Comparison of ENCODE assay signal across 3 cellular contexts in genomic region chr20:59393142-59393541, GRCh38.
TF ChIP-seq lines count a peak whose summit lies in the region.

No MANE protein-coding gene starts in this region.

TF ChIP-seq in HepG2, 621 proteins besides CTCF, POLR2A, EP300 and RAD21 (continues in another document):
- TF ChIP-seq ZNF382 (CRISPR knock-in tag; IDR thresholded peaks at IDR 0.05; ENCODE audit: borderline replicate concordance) = no peak
- no peak for TF ChIP-seq RARA (CRISPR knock-in tag; IDR thresholded peaks at IDR 0.05)
- TF ChIP-seq ATF3 (CRISPR knock-in tag; IDR thresholded peaks at IDR 0.05) = no peak
- TF ChIP-seq USF2 (IDR thresholded peaks at IDR 0.05; ENCODE audit: low read depth, low read length) = no peak
- TF ChIP-seq USF2 (CRISPR knock-in tag; IDR thresholded peaks at IDR 0.05; ENCODE audit: borderline replicate concordance) = no peak
- TF ChIP-seq IRF9 (CRISPR knock-in tag; IDR thresholded peaks at IDR 0.05; ENCODE audit: borderline replicate concordance) = no peak
- TF ChIP-seq DDIT3 (CRISPR knock-in tag; IDR thresholded peaks at IDR 0.05) = no peak
- no peak for TF ChIP-seq ZNF280B (CRISPR knock-in tag; IDR thresholded peaks at IDR 0.05; ENCODE audit: borderline replicate concordance)
- no peak for TF ChIP-seq AGO2 (optimal IDR thresholded peaks at IDR 0.05; ENCODE audit: low read depth, low read length)
- no peak for TF ChIP-seq HMG20A (CRISPR knock-in tag; IDR thresholded peaks at IDR 0.05; ENCODE audit: borderline replicate concordance)

TF ChIP-seq in HEK293, 187 proteins besides CTCF, POLR2A, EP300 and RAD21:
- TF ChIP-seq ZNF449 (tag by site-specific recombination; IDR thresholded peaks at IDR 0.05) (no peak), ZEB2 (tag by site-specific recombination; IDR thresholded peaks at IDR 0.05) (no peak), ZNF366 (tag by site-specific recombination; conservative IDR thresholded peaks at IDR 0.05) (peak; percentile 94), ZBTB17 (tag by site-specific recombination; IDR thresholded peaks at IDR 0.05) (peak; percentile 95), ZNF280C (tag by site-specific recombination; IDR thresholded peaks at IDR 0.05) (no peak), ZNF664 (tag by site-specific recombination; IDR thresholded peaks at IDR 0.05) (no peak), ZNF514 (tag by site-specific recombination; IDR thresholded peaks at IDR 0.05) (no peak), ZNF558 (tag by site-specific recombination; IDR thresholded peaks at IDR 0.05) (no peak)
TF ChIP-seq in HEK293: peak in this region for 2.

TF ChIP-seq in GM12878, 131 proteins besides CTCF, POLR2A, EP300 and RAD21:
- peak; percentile 27 for TF ChIP-seq E4F1 (IDR thresholded peaks at IDR 0.05; ENCODE audit: borderline replicate concordance, partially characterized antibody)
- TF ChIP-seq ZNF622 (IDR thresholded peaks at IDR 0.05) = no peak
- no peak for TF ChIP-seq MTA3 (IDR thresholded peaks at IDR 0.05; ENCODE audit: borderline replicate concordance, low read length)
- TF ChIP-seq FOXK2 (IDR thresholded peaks at IDR 0.05) = 0 out of 2 replicates have a peak, but pooled peaks have one; percentile 11
